8 cellular contexts compared by ENCODE assay signal in genomic region chr1:78003882-78004718, GRCh38. TPM values are rescaled to one million over a fixed set of nuclear protein-coding genes. Genes with fewer than 3 reads are reported as not detected.
DNase-seq lines count a peak whose midpoint lies in the region; ATAC-seq and TF ChIP-seq lines count a peak whose summit lies in the region.

No MANE protein-coding gene starts in this region.

- ATAC-seq in GM21390 (IDR thresholded peaks at IDR 0.05; ENCODE audit: unreplicated experiment) (peak; percentile 56), heart right ventricle (peak; percentile 64 to 89 (median 82)), psoas muscle (peak; percentile 82 to 88 (median 86))

- H3K9me3 ChIP-seq in SJCRH30 (replicated peaks) = no peaks in the 10 kb centered on the region
- H3K9me3 ChIP-seq in heart right ventricle = no peaks in the 10 kb centered on the region
- H3K9me3 ChIP-seq in psoas muscle = no peaks in the 10 kb centered on the region

- H3K4me3 Mint-ChIP-seq in activated naive CD8-positive, alpha-beta T cell treated with anti-CD3 and anti-CD28 coated beads for 36 hours = peak overlapping the region; percentile 88

- DNase-seq in DMS53 treated with DMSO at 0.1 percent for 48 hours (lab: John Stamatoyannopoulos, UW; ENCODE audit: unreplicated experiment) (peak; percentile 86), HPDE6-E6E7 (ENCODE audit: extremely low spot score) (peak; percentile 40), SJCRH30 (peak; percentile 82 to 86), heart right ventricle (peak; percentile 35 to 57), psoas muscle (peak; percentile 42 to 71), OCI-M2 (lab: John Stamatoyannopoulos, UW; ENCODE audit: unreplicated experiment) (no peak)
- DNase-seq in activated naive CD8-positive, alpha-beta T cell treated with anti-CD3 and anti-CD28 coated beads for 36 hours = peak; percentile 59

- peak overlapping the region; percentile 100 for H3K27ac ChIP-seq in SJCRH30
- peak overlapping the region; percentile 81 to 95 (median 90) for H3K27ac ChIP-seq in heart right ventricle
- peak overlapping the region; percentile 95 for H3K27ac ChIP-seq in psoas muscle

- H3K4me3 ChIP-seq in SJCRH30 = peak overlapping the region; percentile 67
- H3K4me3 ChIP-seq in heart right ventricle = peak overlapping the region in 9 of 10 donors; percentile 52 to 74 (median 62)
- peak overlapping the region; percentile 69 for H3K4me3 ChIP-seq in psoas muscle

- peaks cover 12% of the 10 kb centered on the region for H3K4me1 ChIP-seq in SJCRH30
- peaks cover 0 to 51% (median 27%) of the 10 kb centered on the region in 9 donors for H3K4me1 ChIP-seq in heart right ventricle
- peaks cover 23% of the 10 kb centered on the region for H3K4me1 ChIP-seq in psoas muscle

- peaks cover 5% of the 10 kb centered on the region; the same call in 1 of the 2 replicates for H3K27me3 ChIP-seq in SJCRH30
- H3K27me3 ChIP-seq in heart right ventricle = no peaks in the 10 kb centered on the region
- no peaks in the 10 kb centered on the region for H3K27me3 ChIP-seq in psoas muscle (ENCODE audit: insufficient read depth in 3 of 3, low read length in 2 of 3)

- intact Hi-C loops in heart right ventricle (cut with DNase I) (loop anchor here in 6 of 10 donors (1.0 to 10.0 kb wide), 7 partner anchors 25 to 111 kb away; partner anchors contain the start of genes FUBP1 (in 5 of the 6) and GIPC2 (in 2 of the 6)), psoas muscle (cut with DNase I) (loop anchor here in 1 of 2 donors (1.0 to 10.0 kb wide), 2 partner anchors 25 to 111 kb away; partner anchors contain the start of gene FUBP1)

- peaks cover 31% of the 10 kb centered on the region for H3K4me1 Mint-ChIP-seq in activated naive CD8-positive, alpha-beta T cell treated with anti-CD3 and anti-CD28 coated beads for 36 hours

- 5% methylated on average over 8 of the region's 8 CpGs for WGBS in heart right ventricle, 2 donors
- WGBS in psoas muscle, 3 donors = 2 to 3% (median 2%) methylated on average over 8 of the region's 8 CpGs

- H3K27ac Mint-ChIP-seq in activated naive CD8-positive, alpha-beta T cell treated with anti-CD3 and anti-CD28 coated beads for 36 hours = peak overlapping the region; percentile 100

- H3K36me3 Mint-ChIP-seq in activated naive CD8-positive, alpha-beta T cell treated with anti-CD3 and anti-CD28 coated beads for 36 hours = peaks cover 3% of the 10 kb centered on the region

- H3K36me3 ChIP-seq in SJCRH30 = peaks cover 3% of the 10 kb centered on the region; the same call in 1 of the 2 replicates
- no peaks in the 10 kb centered on the region for H3K36me3 ChIP-seq in heart right ventricle
- no peaks in the 10 kb centered on the region for H3K36me3 ChIP-seq in psoas muscle (ENCODE audit: insufficient read depth in 1 of 2, low read depth in 1 of 2)

- peaks cover 4% of the 10 kb centered on the region for H3K27me3 Mint-ChIP-seq in activated naive CD8-positive, alpha-beta T cell treated with anti-CD3 and anti-CD28 coated beads for 36 hours

- TF ChIP-seq CTCF in heart right ventricle (IDR thresholded peaks at IDR 0.05) = no peak
- TF ChIP-seq CTCF in psoas muscle (IDR thresholded peaks at IDR 0.05) = no peak

- peaks cover 2% of the 10 kb centered on the region for H3K9me3 Mint-ChIP-seq in activated naive CD8-positive, alpha-beta T cell treated with anti-CD3 and anti-CD28 coated beads for 36 hours

RNA-seq across cellular contexts. Expression of gene DNAJB4, which starts 0.6 kb away (rescaled TPM):
- 30.6 and 35.0 TPM in 2 replicates for total RNA-seq in SJCRH30 (2014; rRNA removed; shearing (Covaris generic))
- 1 to 10 TPM; 7.0 to 8.4 TPM for total RNA-seq in activated naive CD8-positive, alpha-beta T cell treated with anti-CD3 and anti-CD28 coated beads for 36 hours
- 100 to 1,000 TPM in 6 of 10 donors, 10 to 100 TPM in 4; 72.4 to 178 (median 141) TPM for total RNA-seq in heart right ventricle
- 10 to 100 TPM; 38.5 to 58.8 TPM for polyA plus RNA-seq in heart right ventricle
- total RNA-seq in psoas muscle = 100 to 1,000 TPM in 3 of 4 donors, 10 to 100 TPM in 1; 98.8 to 209 (median 146) TPM
- 100 to 1,000 TPM in 1 of 3 donors, 10 to 100 TPM in 2; 34.9 to 175 (median 85.7) TPM for polyA plus RNA-seq in psoas muscle

RNA-seq across cellular contexts. Expression of gene FUBP1, which starts 25.2 kb away (rescaled TPM):
- total RNA-seq in SJCRH30 (2014; rRNA removed; shearing (Covaris generic)) = 261 and 295 TPM in 2 replicates
- 100 to 1,000 TPM; 242 to 255 TPM for total RNA-seq in activated naive CD8-positive, alpha-beta T cell treated with anti-CD3 and anti-CD28 coated beads for 36 hours
- total RNA-seq in heart right ventricle (10 to 100 TPM; 54.1 to 77.6 (median 72.1) TPM), psoas muscle (10 to 100 TPM; 48.8 to 72.1 (median 63.7) TPM)
- polyA plus RNA-seq in heart right ventricle (10 to 100 TPM; 27.8 to 36.4 TPM), psoas muscle (10 to 100 TPM; 24.1 to 50.9 (median 34.9) TPM)

RNA-seq across cellular contexts. Expression of gene GIPC2, which starts 41.7 kb away (rescaled TPM):
- total RNA-seq in SJCRH30 (2014; rRNA removed; shearing (Covaris generic)) = not detected in 2 replicates
- under 1 TPM; 0.14 to 0.20 TPM for total RNA-seq in activated naive CD8-positive, alpha-beta T cell treated with anti-CD3 and anti-CD28 coated beads for 36 hours
- total RNA-seq in heart right ventricle (1 to 10 TPM; 1.3 to 7.4 (median 3.7) TPM), psoas muscle (1 to 10 TPM; 1.2 to 1.6 (median 1.4) TPM)
- polyA plus RNA-seq in heart right ventricle (1 to 10 TPM; 1.8 to 2.9 TPM), psoas muscle (1 to 10 TPM in 1 of 3 donors, under 1 TPM in 2; 0.68 to 1.0 (median 0.72) TPM)
